ENCODE assay signal across 24 cellular contexts in genomic region chr17:50839591-50840310, GRCh38. TPM values are rescaled to one million over a fixed set of nuclear protein-coding genes. Genes with fewer than 3 reads are reported as not detected.
"Had no signal": no experiment of that assay in that cellular context is flagged by ENCODE, and none has a peak within 500 bp of the region (broad histone marks: within the 10 kb centered on the region; RNA-seq: fewer than 3 reads in every experiment).

No MANE protein-coding gene starts in this region.

- H3K36me3 ChIP-seq: esophagus muscularis mucosa, lower lobe of right lung, thyroid gland had no signal

- H3K9me3 ChIP-seq: esophagus muscularis mucosa, lower lobe of right lung, thyroid gland had no signal

- H3K36me3 Mint-ChIP-seq: activated naive CD8-positive, alpha-beta T cell treated with anti-CD3 and anti-CD28 coated beads, Interleukin-2, amount 10 ng/mL, durations not matched to agents 7 days and 5 days; naive B cell; T-cell; WTC11 had no signal

- H3K9me3 Mint-ChIP-seq: activated naive CD4-positive, alpha-beta T cell treated with anti-CD3 and anti-CD28 coated beads for 36 hours; activated naive CD8-positive, alpha-beta T cell treated with anti-CD3 and anti-CD28 coated beads, Interleukin-2, amount 10 ng/mL, durations not matched to agents 7 days and 5 days; dendritic cell treated with granulocyte-macrophage colony-stimulating factor and Interleukin-4, amounts not matched to agents 40 ng/mL and 50 ng/mL, for 4 days; naive B cell; neural crest cell; T-cell; WTC11 had no signal

- FAIRE-seq: endothelial cell of umbilical vein, frontal cortex, islet of Langerhans, TTC549 had no signal

- H3K27ac ChIP-seq: esophagus muscularis mucosa, lower lobe of right lung, thyroid gland had no signal

- H3K4me3 Mint-ChIP-seq: activated naive CD4-positive, alpha-beta T cell treated with anti-CD3 and anti-CD28 coated beads for 36 hours; activated naive CD8-positive, alpha-beta T cell treated with anti-CD3 and anti-CD28 coated beads, Interleukin-2, amount 10 ng/mL, durations not matched to agents 7 days and 5 days; dendritic cell treated with granulocyte-macrophage colony-stimulating factor and Interleukin-4, amounts not matched to agents 40 ng/mL and 50 ng/mL, for 4 days; naive B cell; neural crest cell; T-cell; WTC11 had no signal

- H3K4me1 ChIP-seq: lower lobe of right lung had no signal

- H3K4me1 Mint-ChIP-seq: activated naive CD8-positive, alpha-beta T cell treated with anti-CD3 and anti-CD28 coated beads, Interleukin-2, amount 10 ng/mL, durations not matched to agents 7 days and 5 days had no signal

- DNase-seq: activated CD8-positive, alpha-beta memory T cell treated with anti-CD3 and anti-CD28 coated beads, Interleukin-2, amount 50 U/mL, for 4 hours; activated effector memory CD4-positive, alpha-beta T cell treated with Interleukin-2 at 50 U/mL for 16 hours; activated naive CD4-positive, alpha-beta T cell treated with anti-CD3 and anti-CD28 coated beads for 36 hours; activated naive CD8-positive, alpha-beta T cell treated with anti-CD3 and anti-CD28 coated beads, Interleukin-2, amount 10 ng/mL, durations not matched to agents 7 days and 5 days; activated T-cell treated with anti-CD3 and anti-CD28 coated beads, Interleukin-2, amount 50 U/mL, for 48 hours; amniotic stem cell; effector memory CD4-positive, alpha-beta T cell; glutamatergic neuron; lower lobe of right lung; naive B cell; stimulated activated CD4-positive, alpha-beta T cell treated with anti-CD3 and anti-CD28 coated beads, Interleukin-4, amount 100 ng/mL, for 1 hour; stimulated activated naive CD4-positive, alpha-beta T cell treated with Interleukin-2 at 50 U/mL for 16 hours; thyroid gland had no signal

- H3K4me3 ChIP-seq: esophagus muscularis mucosa, lower lobe of right lung, thyroid gland had no signal

- H3K27me3 ChIP-seq: thyroid gland had no signal

- H3K27ac Mint-ChIP-seq: activated naive CD4-positive, alpha-beta T cell treated with anti-CD3 and anti-CD28 coated beads for 36 hours; activated naive CD8-positive, alpha-beta T cell treated with anti-CD3 and anti-CD28 coated beads, Interleukin-2, amount 10 ng/mL, durations not matched to agents 7 days and 5 days; dendritic cell treated with granulocyte-macrophage colony-stimulating factor and Interleukin-4, amounts not matched to agents 40 ng/mL and 50 ng/mL, for 4 days; naive B cell; progenitor cell of endocrine pancreas; T-cell; WTC11 had no signal

RNA-seq across cellular contexts. Expression of gene WFIKKN2, which starts 4.4 kb away (rescaled TPM):
- total RNA-seq: activated naive CD4-positive, alpha-beta T cell treated with anti-CD3 and anti-CD28 coated beads for 36 hours; activated naive CD8-positive, alpha-beta T cell treated with anti-CD3 and anti-CD28 coated beads, Interleukin-2, amount 10 ng/mL, durations not matched to agents 7 days and 5 days; endothelial cell of umbilical vein; osteocyte; progenitor cell of endocrine pancreas; T-cell had no signal
